Comparison of ENCODE assay signal across 1 cellular context in genomic region chr20:57702091-57702490, GRCh38.
TF ChIP-seq lines count a peak whose summit lies in the region.

No MANE protein-coding gene starts in this region.

TF ChIP-seq in GM23338, 12 proteins besides CTCF, POLR2A, EP300 and RAD21:
- TF ChIP-seq ZNF462 (CRISPR knock-in tag; IDR thresholded peaks at IDR 0.05), result no peak
- TF ChIP-seq JUNB (IDR thresholded peaks at IDR 0.05; ENCODE audit: unreplicated experiment), result no peak
- no peak for TF ChIP-seq CREB1 (CRISPR knock-in tag; IDR thresholded peaks at IDR 0.05; ENCODE audit: low read depth)
- no peak for TF ChIP-seq ZNF114 (CRISPR knock-in tag; IDR thresholded peaks at IDR 0.05)
- TF ChIP-seq, protein P1, sequence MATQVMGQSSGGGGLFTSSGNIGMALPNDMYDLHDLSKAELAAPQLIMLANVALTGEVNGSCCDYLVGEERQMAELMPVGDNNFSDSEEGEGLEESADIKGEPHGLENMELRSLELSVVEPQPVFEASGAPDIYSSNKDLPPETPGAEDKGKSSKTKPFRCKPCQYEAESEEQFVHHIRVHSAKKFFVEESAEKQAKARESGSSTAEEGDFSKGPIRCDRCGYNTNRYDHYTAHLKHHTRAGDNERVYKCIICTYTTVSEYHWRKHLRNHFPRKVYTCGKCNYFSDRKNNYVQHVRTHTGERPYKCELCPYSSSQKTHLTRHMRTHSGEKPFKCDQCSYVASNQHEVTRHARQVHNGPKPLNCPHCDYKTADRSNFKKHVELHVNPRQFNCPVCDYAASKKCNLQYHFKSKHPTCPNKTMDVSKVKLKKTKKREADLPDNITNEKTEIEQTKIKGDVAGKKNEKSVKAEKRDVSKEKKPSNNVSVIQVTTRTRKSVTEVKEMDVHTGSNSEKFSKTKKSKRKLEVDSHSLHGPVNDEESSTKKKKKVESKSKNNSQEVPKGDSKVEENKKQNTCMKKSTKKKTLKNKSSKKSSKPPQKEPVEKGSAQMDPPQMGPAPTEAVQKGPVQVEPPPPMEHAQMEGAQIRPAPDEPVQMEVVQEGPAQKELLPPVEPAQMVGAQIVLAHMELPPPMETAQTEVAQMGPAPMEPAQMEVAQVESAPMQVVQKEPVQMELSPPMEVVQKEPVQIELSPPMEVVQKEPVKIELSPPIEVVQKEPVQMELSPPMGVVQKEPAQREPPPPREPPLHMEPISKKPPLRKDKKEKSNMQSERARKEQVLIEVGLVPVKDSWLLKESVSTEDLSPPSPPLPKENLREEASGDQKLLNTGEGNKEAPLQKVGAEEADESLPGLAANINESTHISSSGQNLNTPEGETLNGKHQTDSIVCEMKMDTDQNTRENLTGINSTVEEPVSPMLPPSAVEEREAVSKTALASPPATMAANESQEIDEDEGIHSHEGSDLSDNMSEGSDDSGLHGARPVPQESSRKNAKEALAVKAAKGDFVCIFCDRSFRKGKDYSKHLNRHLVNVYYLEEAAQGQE (IDR thresholded peaks at IDR 0.05; ENCODE audit: unreplicated experiment), result no peak
- no peak for TF ChIP-seq EZH2phosphoT487 (IDR thresholded peaks at IDR 0.05; ENCODE audit: unreplicated experiment)
- no peak for TF ChIP-seq STAT1 (IDR thresholded peaks at IDR 0.05; ENCODE audit: unreplicated experiment)
- no peak for TF ChIP-seq ETS1 (IDR thresholded peaks at IDR 0.05)
- no peak for TF ChIP-seq POLR2AphosphoS5 (IDR thresholded peaks at IDR 0.05; ENCODE audit: low read depth)
- TF ChIP-seq ZNF331 (CRISPR knock-in tag; IDR thresholded peaks at IDR 0.05; ENCODE audit: low read depth), result no peak
- TF ChIP-seq NANOG (IDR thresholded peaks at IDR 0.05; ENCODE audit: borderline replicate concordance), result no peak
- TF ChIP-seq EZH2 (IDR thresholded peaks at IDR 0.05; ENCODE audit: low read depth, unreplicated experiment), result no peak
